Comparison of ENCODE assay signal across 1 cellular context in the genomic region with DNA sequence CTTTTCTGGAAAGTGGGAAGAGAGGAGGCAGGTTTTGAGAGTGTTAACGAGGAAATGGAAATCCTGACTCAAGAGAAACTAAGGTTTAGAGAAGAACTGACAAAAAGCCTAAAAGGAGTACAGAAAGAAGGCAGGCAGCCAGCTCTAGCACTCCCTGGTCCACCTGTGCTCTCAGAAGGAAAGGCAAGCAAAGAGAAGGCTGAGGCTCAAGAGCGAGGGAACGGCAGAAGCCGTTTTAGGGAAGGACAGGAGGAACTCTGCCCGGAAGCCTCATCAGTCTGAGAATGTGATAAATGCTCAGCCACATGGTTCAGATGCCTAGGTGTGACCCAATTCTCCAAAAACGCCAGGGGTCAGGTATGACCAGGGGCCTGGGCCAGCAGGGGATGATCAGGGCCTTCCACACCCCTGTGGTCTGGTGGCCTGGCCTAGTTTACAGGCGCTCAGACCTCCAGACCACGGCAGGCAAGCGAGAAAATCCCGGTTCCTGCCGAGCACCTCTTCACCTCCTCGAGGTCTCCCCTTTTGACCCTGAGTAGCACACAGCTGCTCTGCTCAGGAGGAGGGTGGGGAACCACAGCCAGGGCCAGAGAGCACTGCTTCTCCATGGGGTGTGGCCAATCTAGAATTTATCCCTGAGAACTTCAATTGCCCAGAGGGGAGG.
TF ChIP-seq lines count a peak whose summit lies in the region.

No MANE protein-coding gene starts in this region.

TF ChIP-seq in HepG2, 621 proteins besides CTCF, POLR2A, EP300 and RAD21 (continued from another document):
- no peak for TF ChIP-seq ZC3H4 (CRISPR knock-in tag; IDR thresholded peaks at IDR 0.05; ENCODE audit: borderline replicate concordance)
- no peak for TF ChIP-seq HES4 (CRISPR knock-in tag; IDR thresholded peaks at IDR 0.05; ENCODE audit: borderline replicate concordance)
- TF ChIP-seq, protein P1, sequence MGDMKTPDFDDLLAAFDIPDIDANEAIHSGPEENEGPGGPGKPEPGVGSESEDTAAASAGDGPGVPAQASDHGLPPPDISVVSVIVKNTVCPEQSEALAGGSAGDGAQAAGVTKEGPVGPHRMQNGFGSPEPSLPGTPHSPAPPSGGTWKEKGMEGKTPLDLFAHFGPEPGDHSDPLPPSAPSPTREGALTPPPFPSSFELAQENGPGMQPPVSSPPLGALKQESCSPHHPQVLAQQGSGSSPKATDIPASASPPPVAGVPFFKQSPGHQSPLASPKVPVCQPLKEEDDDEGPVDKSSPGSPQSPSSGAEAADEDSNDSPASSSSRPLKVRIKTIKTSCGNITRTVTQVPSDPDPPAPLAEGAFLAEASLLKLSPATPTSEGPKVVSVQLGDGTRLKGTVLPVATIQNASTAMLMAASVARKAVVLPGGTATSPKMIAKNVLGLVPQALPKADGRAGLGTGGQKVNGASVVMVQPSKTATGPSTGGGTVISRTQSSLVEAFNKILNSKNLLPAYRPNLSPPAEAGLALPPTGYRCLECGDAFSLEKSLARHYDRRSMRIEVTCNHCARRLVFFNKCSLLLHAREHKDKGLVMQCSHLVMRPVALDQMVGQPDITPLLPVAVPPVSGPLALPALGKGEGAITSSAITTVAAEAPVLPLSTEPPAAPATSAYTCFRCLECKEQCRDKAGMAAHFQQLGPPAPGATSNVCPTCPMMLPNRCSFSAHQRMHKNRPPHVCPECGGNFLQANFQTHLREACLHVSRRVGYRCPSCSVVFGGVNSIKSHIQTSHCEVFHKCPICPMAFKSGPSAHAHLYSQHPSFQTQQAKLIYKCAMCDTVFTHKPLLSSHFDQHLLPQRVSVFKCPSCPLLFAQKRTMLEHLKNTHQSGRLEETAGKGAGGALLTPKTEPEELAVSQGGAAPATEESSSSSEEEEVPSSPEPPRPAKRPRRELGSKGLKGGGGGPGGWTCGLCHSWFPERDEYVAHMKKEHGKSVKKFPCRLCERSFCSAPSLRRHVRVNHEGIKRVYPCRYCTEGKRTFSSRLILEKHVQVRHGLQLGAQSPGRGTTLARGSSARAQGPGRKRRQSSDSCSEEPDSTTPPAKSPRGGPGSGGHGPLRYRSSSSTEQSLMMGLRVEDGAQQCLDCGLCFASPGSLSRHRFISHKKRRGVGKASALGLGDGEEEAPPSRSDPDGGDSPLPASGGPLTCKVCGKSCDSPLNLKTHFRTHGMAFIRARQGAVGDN (CRISPR knock-in tag; IDR thresholded peaks at IDR 0.05), result peak; percentile 52
- TF ChIP-seq AKNA (CRISPR knock-in tag; IDR thresholded peaks at IDR 0.05; ENCODE audit: borderline replicate concordance), result no peak
- no peak for TF ChIP-seq WIZ (CRISPR knock-in tag; IDR thresholded peaks at IDR 0.05)
- 0 out of 2 replicates have a peak, but pooled peaks have one; percentile 9 for TF ChIP-seq ZNF646 (CRISPR knock-in tag; IDR thresholded peaks at IDR 0.05)
- no peak for TF ChIP-seq ZNF709 (CRISPR knock-in tag; IDR thresholded peaks at IDR 0.05)
- TF ChIP-seq, protein P2, sequence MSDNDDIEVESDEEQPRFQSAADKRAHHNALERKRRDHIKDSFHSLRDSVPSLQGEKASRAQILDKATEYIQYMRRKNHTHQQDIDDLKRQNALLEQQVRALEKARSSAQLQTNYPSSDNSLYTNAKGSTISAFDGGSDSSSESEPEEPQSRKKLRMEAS (IDR thresholded peaks at IDR 0.05), result 0 out of 2 replicates have a peak, but pooled peaks have one; percentile 16
- TF ChIP-seq FLYWCH1 (CRISPR knock-in tag; IDR thresholded peaks at IDR 0.05), result no peak
- no peak for TF ChIP-seq SYNCRIP (IDR thresholded peaks at IDR 0.05; ENCODE audit: insufficient read depth, low read depth, low read length)
TF ChIP-seq in HepG2: peak in this region for 6.
